20 cellular contexts compared by ENCODE assay signal in the genomic region with DNA sequence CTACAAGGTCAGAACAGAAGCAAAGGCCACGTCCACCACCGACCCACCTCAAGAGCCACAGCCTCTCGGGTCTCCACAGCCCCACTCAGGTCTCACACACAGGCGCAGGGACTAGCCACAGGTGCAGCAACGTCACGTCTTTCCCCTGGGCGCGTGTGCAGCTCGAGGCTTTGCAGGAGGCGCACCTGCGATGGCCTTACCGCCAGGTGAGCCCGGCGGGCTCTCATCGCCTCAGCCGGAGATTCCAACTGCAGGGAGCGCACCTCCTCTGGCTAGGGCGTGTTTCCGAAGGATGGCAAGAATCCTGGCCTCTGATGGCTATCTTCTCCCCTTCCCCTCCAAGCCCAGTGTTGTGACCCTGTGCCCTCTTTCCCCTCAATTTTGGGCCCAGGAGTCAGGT. TPM values are rescaled to one million over a fixed set of nuclear protein-coding genes. Genes with fewer than 3 reads are reported as not detected.
"Had no signal": no experiment of that assay in that cellular context is flagged by ENCODE, and none has a peak within 500 bp of the region (broad histone marks: within the 10 kb centered on the region; RNA-seq: fewer than 3 reads in every experiment).

Gene HIGD1C, plus strand, starts transcription at position 35 of the 400 bp plus-strand sequence. CDS start 1,455 bp downstream, outside the sequence.

- DNase-seq: Karpas-422, KG1, MG63, NCI-H1092, NCI-H1105 treated with DMSO at 0.1 percent for 48 hours, NCI-H1694 treated with DMSO at 0.1 percent for 48 hours, NCI-H1930, NCI-H2171, NCI-H226, NCI-H446, NCI-H510A, NCI-H524 treated with DMSO at 0.1 percent for 48 hours, NCI-H774, Right ventricle myocardium superior, RPMI8226, SIG-M5 had no signal

- H3K36me3 ChIP-seq: MG63, SJSA1 had no signal

- FAIRE-seq: HTR-8/SVneo, RCC 7860 had no signal

- H3K27me3 ChIP-seq: MG63, SJSA1 had no signal

- H3K27ac ChIP-seq: SJSA1, SK-N-MC had no signal

- H3K9me3 ChIP-seq: MG63, SJSA1 had no signal

- H3K4me3 ChIP-seq: MG63, SJSA1, SK-N-MC had no signal

RNA-seq across cellular contexts. Expression of gene HIGD1C, which starts in this region (rescaled TPM):
- total RNA-seq: Right ventricle myocardium superior, SJSA1 had no signal
